Comparison of ENCODE assay signal across 9 cellular contexts in the genomic region with DNA sequence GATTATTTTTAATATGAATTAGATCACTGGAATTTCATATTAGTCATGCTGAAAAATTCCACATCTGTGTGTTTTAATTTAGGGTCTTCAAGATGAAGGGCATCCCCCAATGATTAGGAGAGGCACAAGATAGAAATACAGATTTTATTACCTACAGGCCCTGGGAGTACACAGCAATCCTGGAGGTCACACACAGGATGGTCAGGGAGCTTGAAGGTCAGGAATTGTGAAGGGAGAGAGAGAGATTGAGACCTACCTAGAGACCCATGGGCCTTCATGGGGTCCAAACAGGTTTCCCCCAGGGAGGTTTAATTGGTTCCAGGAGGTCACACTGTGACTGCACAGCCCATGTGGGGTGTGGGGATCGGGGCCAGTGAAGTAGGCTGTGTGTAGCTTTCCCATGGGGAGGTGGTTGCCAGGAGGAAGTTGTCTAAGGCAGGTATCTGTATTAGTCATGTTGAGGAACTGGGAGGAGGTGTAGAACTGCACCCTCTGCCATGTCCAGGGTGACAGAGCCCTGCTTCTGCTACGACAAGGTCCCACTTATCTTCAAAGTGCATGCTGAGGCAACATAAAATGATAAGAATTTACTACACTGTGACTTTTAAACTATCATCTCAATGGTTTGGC. TPM values are rescaled to one million over a fixed set of nuclear protein-coding genes. Genes with fewer than 3 reads are reported as not detected.
DNase-seq lines count a peak whose midpoint lies in the region; ATAC-seq and TF ChIP-seq lines count a peak whose summit lies in the region.
"Had no signal": no experiment of that assay in that cellular context is flagged by ENCODE, and none has a peak within 500 bp of the region (broad histone marks: within the 10 kb centered on the region; RNA-seq: fewer than 3 reads in every experiment).

No MANE protein-coding gene starts in this region.

- H3K4me1 Mint-ChIP-seq in activated B cell treated with CpG ODN at 0.5 μM for 24 hours = peaks cover 89% of the 10 kb centered on the region

- no peaks in the 10 kb centered on the region for H3K9me3 ChIP-seq in smooth muscle cell (replicated peaks; ENCODE audit: low read depth)
- no peaks in the 10 kb centered on the region for H3K9me3 ChIP-seq in MM.1S (replicated peaks; ENCODE audit: insufficient read depth, low read length)
- H3K9me3 ChIP-seq: thoracic aorta had no signal

- H3K27me3 Mint-ChIP-seq in activated B cell treated with CpG ODN at 0.5 μM for 24 hours = no peaks in the 10 kb centered on the region

- peak overlapping the region in 1 of 2 donors; percentile 93 for H3K27ac Mint-ChIP-seq in activated naive CD4-positive, alpha-beta T cell treated with anti-CD3 and anti-CD28 coated beads, Interleukin-2, amount 50 U/mL, for 72 hours
- H3K27ac Mint-ChIP-seq in activated B cell treated with CpG ODN at 0.5 μM for 24 hours = peak overlapping the region; percentile 57

- POLR2A ChIA-PET in activated B cell treated with CpG ODN at 0.5 μM for 24 hours (lab: Charles Lee) = interaction anchor here (0.7 to 1.9 kb wide), 5 partner anchors 17 to 80 kb away, joined by 3 to 6 read pairs (median 4); no protein-coding TSS in a partner anchor

- H3K36me3 ChIP-seq in smooth muscle cell (ENCODE audit: low read depth) (no peaks in the 10 kb centered on the region), MM.1S (replicated peaks; ENCODE audit: insufficient read depth, low read length) (no peaks in the 10 kb centered on the region)
- H3K36me3 ChIP-seq: thoracic aorta had no signal

- peaks cover 4 to 34% of the 10 kb centered on the region in 2 donors for H3K36me3 Mint-ChIP-seq in activated naive CD4-positive, alpha-beta T cell treated with anti-CD3 and anti-CD28 coated beads, Interleukin-2, amount 50 U/mL, for 72 hours
- peaks cover 23% of the 10 kb centered on the region for H3K36me3 Mint-ChIP-seq in activated B cell treated with CpG ODN at 0.5 μM for 24 hours (ENCODE audit: low read depth)

- no peaks in the 10 kb centered on the region for H3F3A ChIP-seq in smooth muscle cell (ENCODE audit: low read depth)
- H3F3A ChIP-seq in MM.1S (ENCODE audit: insufficient read depth, low read length) = no peaks in the 10 kb centered on the region

- H3K79me2 ChIP-seq in smooth muscle cell (ENCODE audit: low read depth) (peaks cover 100% of the 10 kb centered on the region), MM.1S (ENCODE audit: low read length) (no peaks in the 10 kb centered on the region)

- peaks cover 0 to 9% of the 10 kb centered on the region in 2 donors for H3K9me3 Mint-ChIP-seq in activated naive CD4-positive, alpha-beta T cell treated with anti-CD3 and anti-CD28 coated beads, Interleukin-2, amount 50 U/mL, for 72 hours
- no peaks in the 10 kb centered on the region for H3K9me3 Mint-ChIP-seq in activated B cell treated with CpG ODN at 0.5 μM for 24 hours

- H3K27ac ChIP-seq in smooth muscle cell (ENCODE audit: low read depth) (peak overlapping the region; percentile 66), MM.1S (ENCODE audit: low read length) (no peak overlapping the region)
- H3K27ac ChIP-seq: thoracic aorta had no signal

- H3K9me2 ChIP-seq in MM.1S (replicated peaks; ENCODE audit: insufficient read depth, low read length) = no peaks in the 10 kb centered on the region

- H3K4me3 ChIP-seq in smooth muscle cell (no peak overlapping the region), MM.1S (ENCODE audit: low read length) (no peak overlapping the region)
- H3K4me3 ChIP-seq: thoracic aorta had no signal

- H3K4me2 ChIP-seq in smooth muscle cell = peak overlapping the region; percentile 72
- H3K4me2 ChIP-seq in MM.1S (ENCODE audit: low read depth, low read length) = no peak overlapping the region

- H3K4me1 ChIP-seq in smooth muscle cell (ENCODE audit: low read depth) = peaks cover 22% of the 10 kb centered on the region
- no peaks in the 10 kb centered on the region for H3K4me1 ChIP-seq in MM.1S (ENCODE audit: low read length)

- H4K20me1 ChIP-seq in smooth muscle cell (ENCODE audit: low read depth) (peaks cover 100% of the 10 kb centered on the region), MM.1S (ENCODE audit: insufficient read depth, low read length) (no peaks in the 10 kb centered on the region)

- WGBS in smooth muscle cell (ENCODE audit: low lambda C conversion rate) = 56% methylated on average over 2 of the region's 2 CpGs

- H3K9ac ChIP-seq in smooth muscle cell (ENCODE audit: low read depth) (no peak overlapping the region), MM.1S (ENCODE audit: low read length) (no peak overlapping the region)

- H3K27me3 ChIP-seq in smooth muscle cell (ENCODE audit: low read depth) (no peaks in the 10 kb centered on the region), MM.1S (replicated peaks; ENCODE audit: insufficient read depth, low read length) (no peaks in the 10 kb centered on the region)

- intact Hi-C loops in activated B cell treated with CpG ODN at 0.5 μM for 24 hours (cut with micrococcal nuclease) = loop anchor here (1.0 to 2.0 kb wide), 7 partner anchors 8 to 85 kb away; no protein-coding TSS in a partner anchor

- DNase-seq in activated naive CD4-positive, alpha-beta T cell treated with anti-CD3 and anti-CD28 coated beads, Interleukin-2, amount 50 U/mL, for 72 hours (ENCODE audit: low spot score in 2 of 2) = no peak
- DNase-seq in activated naive CD4-positive, alpha-beta T cell treated with anti-CD3 and anti-CD28 coated beads, Interleukin-2, amount 50 U/mL, for 16 hours = no peak
- DNase-seq in activated B cell treated with CpG ODN at 0.5 μM for 24 hours = peak; percentile 47
- no peak for DNase-seq in smooth muscle cell (lab: John Stamatoyannopoulos, UW; ENCODE audit: unreplicated experiment)
- no peak for DNase-seq in NCI-H1694 (lab: John Stamatoyannopoulos, UW)
- DNase-seq in AML-193 (lab: John Stamatoyannopoulos, UW) = no peak
- DNase-seq in MM.1S = no peak

- peak overlapping the region; percentile 58 for H3K4me3 Mint-ChIP-seq in activated B cell treated with CpG ODN at 0.5 μM for 24 hours

- TF ChIP-seq CTCF in activated B cell treated with CpG ODN at 0.5 μM for 24 hours (IDR thresholded peaks at IDR 0.05) (no peak), smooth muscle cell (IDR thresholded peaks at IDR 0.05; ENCODE audit: borderline replicate concordance, insufficient read depth, poor library complexity, severe bottlenecking) (no peak), MM.1S (IDR thresholded peaks at IDR 0.05; ENCODE audit: low read length) (no peak)

- peak; percentile 14 to 66 for ATAC-seq in activated naive CD4-positive, alpha-beta T cell treated with anti-CD3 and anti-CD28 coated beads, Interleukin-2, amount 50 U/mL, for 72 hours
- ATAC-seq in HG03064 (IDR thresholded peaks at IDR 0.05; ENCODE audit: low read depth, unreplicated experiment) (peak; percentile 83), activated B cell treated with CpG ODN at 0.5 μM for 24 hours (ENCODE audit: low read depth) (peak; percentile 96)

- no peak overlapping the region for H2AFZ ChIP-seq in smooth muscle cell (ENCODE audit: low read depth)
- no peak overlapping the region for H2AFZ ChIP-seq in MM.1S (ENCODE audit: low read length)

- CTCF ChIA-PET in activated B cell treated with CpG ODN at 0.5 μM for 24 hours (lab: Charles Lee) = interaction anchor here (2.2 kb wide), 1 partner anchor 32 kb away, joined by 11 read pairs; no protein-coding TSS in a partner anchor

RNA-seq across cellular contexts. Expression of a gene that starts 18.3 kb away (rescaled TPM):
- total RNA-seq in activated naive CD4-positive, alpha-beta T cell treated with anti-CD3 and anti-CD28 coated beads, Interleukin-2, amount 50 U/mL, for 72 hours = 10 to 100 TPM; 27.6 to 35.0 TPM
- total RNA-seq in activated B cell treated with CpG ODN at 0.5 μM for 24 hours (38.8 and 40.0 TPM in 2 replicates), smooth muscle cell (29.0 and 34.8 TPM in 2 replicates)
- polyA plus RNA-seq in smooth muscle cell = 27.6 and 28.9 TPM in 2 replicates

Comparison
In these comparisons a context has a peak if more than half of its experiments do, and no peak if none do; other contexts are left out.
1. ATAC-seq: peak in every context shown above with its lines; median percentile 96 in activated B cell treated with CpG ODN at 0.5 μM for 24 hours; 83 in HG03064; 40 in activated naive CD4-positive, alpha-beta T cell treated with anti-CD3 and anti-CD28 coated beads, Interleukin-2, amount 50 U/mL, for 72 hours.